11 cellular contexts compared by ENCODE assay signal in the genomic region with DNA sequence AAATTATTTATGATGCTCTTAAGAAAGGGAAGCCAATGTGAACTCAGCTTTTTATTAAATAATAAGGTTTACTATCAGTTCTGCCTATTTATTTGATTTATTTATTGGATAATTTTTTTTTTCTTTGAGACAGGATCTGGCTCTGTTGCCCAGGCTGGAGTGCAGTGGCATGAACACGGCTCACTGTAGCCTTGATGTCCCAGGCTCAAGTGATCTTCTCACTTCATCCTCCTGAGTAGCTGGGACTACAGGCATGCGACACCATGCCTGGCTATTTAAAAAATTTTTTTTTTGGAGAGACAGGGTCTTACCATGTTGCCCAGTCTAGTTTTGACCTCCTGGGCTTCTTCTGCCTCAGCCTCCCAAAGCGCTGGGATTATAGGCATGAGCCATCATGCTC.
"Had no signal": no experiment of that assay in that cellular context is flagged by ENCODE, and none has a peak within 500 bp of the region (broad histone marks: within the 10 kb centered on the region; RNA-seq: fewer than 3 reads in every experiment).

No MANE protein-coding gene starts in this region.

- FAIRE-seq: H1, H54 had no signal

- H3K9me3 ChIP-seq: HAP-1 had no signal

- H3K9me3 Mint-ChIP-seq: GM23338, H9, HFFc6 had no signal

- DNase-seq: GM23248, GOT3, H7, H9, HCEC 1CT, HFFc6 had no signal

- H3K9ac ChIP-seq: GM23248 had no signal

- H3K27ac ChIP-seq: GM23248 had no signal

- ATAC-seq: GM23338, HCT116 had no signal

- H3K27ac Mint-ChIP-seq: GM23338, H9, HFFc6 had no signal

- H2AFZ ChIP-seq: GM23248, GM23338 had no signal

- H3K4me2 ChIP-seq: GM23338 had no signal

- H3K4me3 ChIP-seq: GM23248, GM23338, HAP-1 had no signal

- H3K4me1 ChIP-seq: HAP-1 had no signal

- H3K4me3 Mint-ChIP-seq: GM23338, H9, HFFc6 had no signal

- H3K4me1 Mint-ChIP-seq: GM23338, H9 had no signal
